In the genomic region with DNA sequence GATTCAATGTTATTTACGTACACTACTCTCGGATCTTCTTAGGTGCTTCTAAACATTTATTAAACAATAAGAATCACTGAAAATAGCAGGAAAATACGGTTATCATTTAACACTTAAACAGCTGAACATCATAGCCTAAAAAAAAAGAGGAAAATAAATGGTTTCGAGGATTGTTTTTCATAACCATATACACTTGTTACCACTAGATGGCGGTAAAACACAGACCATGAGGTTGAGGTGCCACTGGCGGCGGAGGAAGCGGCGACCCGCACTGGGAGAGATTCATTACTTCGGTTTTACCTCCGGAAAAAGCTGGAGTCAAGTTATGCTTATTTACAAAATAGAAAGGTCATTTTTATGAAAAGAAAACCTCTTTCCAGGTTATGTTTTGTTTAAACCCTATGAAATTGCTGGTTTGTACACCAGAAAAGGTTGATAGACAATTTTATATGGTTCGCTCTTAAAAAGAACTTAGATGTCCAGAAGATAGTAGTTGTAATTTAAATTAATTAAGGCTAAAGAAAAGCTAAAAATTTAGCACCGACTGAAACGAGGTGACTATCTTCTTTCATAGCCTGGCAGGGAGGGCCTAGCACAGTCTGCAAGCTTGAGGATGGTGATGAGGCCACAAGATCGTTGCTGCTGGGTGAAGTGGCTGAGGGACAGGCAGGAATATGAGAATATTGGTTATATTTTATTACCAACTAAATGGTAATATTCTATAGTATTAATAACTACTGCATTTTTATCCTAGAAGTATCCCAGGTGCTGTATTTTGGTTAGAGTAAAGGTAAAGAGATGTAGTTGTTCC, we compare ENCODE assay signal across 8 cellular contexts.
DNase-seq lines count a peak whose midpoint lies in the region; ATAC-seq and TF ChIP-seq lines count a peak whose summit lies in the region.

No MANE protein-coding gene starts in this region.

- H3K27ac Mint-ChIP-seq in nephron, result peak overlapping the region in 2 of 3 experiments; percentile 45 to 55

- peaks cover 0 to 6% (median 0%) of the 10 kb centered on the region in 10 experiments; a peak in 2 of 20 replicates for H3K4me1 ChIP-seq in BLaER1 treated with 17β-estradiol and CSF1 and Interleukin-3, amounts not matched to agents 10 nM and 100 nM

- no peak overlapping the region for H3K4me3 ChIP-seq in BLaER1 treated with 17β-estradiol and CSF1 and Interleukin-3, amounts not matched to agents 10 nM and 100 nM
- H3K4me3 ChIP-seq in fibroblast of mammary gland (ENCODE audit: control insufficient read depth, low read depth, low read length), result peak overlapping the region; percentile 38

- H3K9ac ChIP-seq in BLaER1 treated with 17β-estradiol and CSF1 and Interleukin-3, amounts not matched to agents 10 nM and 100 nM, result no peak overlapping the region

- H3K27ac ChIP-seq in BLaER1 treated with 17β-estradiol and CSF1 and Interleukin-3, amounts not matched to agents 10 nM and 100 nM, result no peak overlapping the region

- no peaks in the 10 kb centered on the region for H3K36me3 ChIP-seq in BLaER1 treated with 17β-estradiol and CSF1 and Interleukin-3, amounts not matched to agents 10 nM and 100 nM

- no peaks in the 10 kb centered on the region for H3K36me3 Mint-ChIP-seq in nephron (ENCODE audit: low read depth)

- no peaks in the 10 kb centered on the region for H3K27me3 Mint-ChIP-seq in nephron (ENCODE audit: low read depth)

- DNase-seq in HuH-7.5 (ENCODE audit: low spot score) (peak; percentile 6), RKO (ENCODE audit: low spot score) (peak; percentile 81), fibroblast of mammary gland (ENCODE audit: low read depth) (peak; percentile 75)
- DNase-seq in activated T-helper 1 cell treated with anti-CD3 and anti-CD28 coated beads, Interleukin-2, amount 50 U/mL, for 16 hours (ENCODE audit: low read depth in 1 of 2, low spot score in 1 of 2), result peak; percentile 19 to 22
- DNase-seq in stimulated activated naive CD8-positive, alpha-beta T cell treated with anti-CD3 and anti-CD28 coated beads, Interleukin-15, Interleukin-2, amounts not matched to agents 100 U/mL and 50 U/mL, for 24 hours, result peak; percentile 59

- H3K9me3 ChIP-seq in BLaER1 treated with 17β-estradiol and CSF1 and Interleukin-3, amounts not matched to agents 10 nM and 100 nM (replicated peaks in 1 of 11), result no peaks in the 10 kb centered on the region

- H3K27me3 ChIP-seq in BLaER1 treated with 17β-estradiol and CSF1 and Interleukin-3, amounts not matched to agents 10 nM and 100 nM, result no peaks in the 10 kb centered on the region

- no peaks in the 10 kb centered on the region for H3K9me3 Mint-ChIP-seq in nephron

- TF ChIP-seq CTCF in fibroblast of mammary gland (conservative IDR thresholded peaks at IDR 0.05; ENCODE audit: control insufficient read depth, insufficient read depth, low read depth, low read length) (peak; percentile 68), nephron (IDR thresholded peaks at IDR 0.05; ENCODE audit: unreplicated experiment in 3 of 3) (peak; percentile 79 to 95 (median 82))

- H3K4me1 Mint-ChIP-seq in nephron, result peaks cover 30% of the 10 kb centered on the region

- H3K4me3 Mint-ChIP-seq in nephron, result peak overlapping the region; percentile 23 to 75 (median 31)

- no peaks in the 10 kb centered on the region for H4K20me1 ChIP-seq in BLaER1 treated with 17β-estradiol and CSF1 and Interleukin-3, amounts not matched to agents 10 nM and 100 nM

- ATAC-seq in GM19452 (IDR thresholded peaks at IDR 0.05; ENCODE audit: unreplicated experiment), result peak; percentile 78
- ATAC-seq in stimulated activated naive CD8-positive, alpha-beta T cell treated with anti-CD3 and anti-CD28 coated beads, Interleukin-15, Interleukin-2, amounts not matched to agents 100 U/mL and 50 U/mL, for 24 hours, result peak; percentile 49

- peak overlapping the region in 9 of 11 experiments; percentile 5 to 69 (median 40); a peak in 10 of 22 replicates for H3K4me2 ChIP-seq in BLaER1 treated with 17β-estradiol and CSF1 and Interleukin-3, amounts not matched to agents 10 nM and 100 nM

Comparison
In these comparisons a context has a peak if more than half of its experiments do, and no peak if none do; other contexts are left out.
1. DNase-seq: peak in every context shown above with its lines; median percentile 81 in RKO; 75 in fibroblast of mammary gland; 59 in stimulated activated naive CD8-positive, alpha-beta T cell treated with anti-CD3 and anti-CD28 coated beads, Interleukin-15, Interleukin-2, amounts not matched to agents 100 U/mL and 50 U/mL, for 24 hours; 20 in activated T-helper 1 cell treated with anti-CD3 and anti-CD28 coated beads, Interleukin-2, amount 50 U/mL, for 16 hours; 6 in HuH-7.5.